In genomic region chr12:9064815-9065606, GRCh38 we compare ENCODE assay signal across 8 cellular contexts. TPM values are rescaled to one million over a fixed set of nuclear protein-coding genes. Genes with fewer than 3 reads are reported as not detected.
DNase-seq lines count a peak whose midpoint lies in the region; ATAC-seq, FAIRE-seq and TF ChIP-seq lines count a peak whose summit lies in the region.

No MANE protein-coding gene starts in this region.

- H3K36me3 Mint-ChIP-seq in dendritic cell treated with granulocyte-macrophage colony-stimulating factor and Interleukin-4, amounts not matched to agents 40 ng/mL and 50 ng/mL, for 4 days (ENCODE audit: low read depth), result peaks cover 28% of the 10 kb centered on the region

- peak overlapping the region; percentile 86 for H3K4me3 Mint-ChIP-seq in dendritic cell treated with granulocyte-macrophage colony-stimulating factor and Interleukin-4, amounts not matched to agents 40 ng/mL and 50 ng/mL, for 4 days

- intact Hi-C loops in dendritic cell treated with granulocyte-macrophage colony-stimulating factor and Interleukin-4, amounts not matched to agents 40 ng/mL and 50 ng/mL, for 4 days (cut with micrococcal nuclease), result no loop called here

- H3K9ac ChIP-seq in NT2/D1 (ENCODE audit: insufficient read length, low read depth), result peak overlapping the region; percentile 99

- H3K27ac Mint-ChIP-seq in dendritic cell treated with granulocyte-macrophage colony-stimulating factor and Interleukin-4, amounts not matched to agents 40 ng/mL and 50 ng/mL, for 4 days, result peak overlapping the region; percentile 87

- WGBS in small intestine, 3 donors, result 14 to 33% (median 27%) methylated on average over 35 to 45 of the region's 45 CpGs

- H3K36me3 ChIP-seq in NT2/D1 (ENCODE audit: insufficient read depth, insufficient read length, low read length) (peaks cover 9% of the 10 kb centered on the region), small intestine (ENCODE audit: control insufficient read depth in 2 of 2, insufficient read depth in 2 of 2, low read length in 2 of 2) (no peaks in the 10 kb centered on the region)

- H3K9me3 ChIP-seq in NT2/D1 (ENCODE audit: insufficient read depth, low read length), result peaks cover 12% of the 10 kb centered on the region; the same call in 1 of the 2 replicates
- peaks cover 1% of the 10 kb centered on the region for H3K9me3 ChIP-seq in small intestine (ENCODE audit: control insufficient read depth, low read depth)

- peak; percentile 41 for DNase-seq in activated CD4-positive, CD25-positive, alpha-beta regulatory T cell treated with anti-CD3 and anti-CD28 coated beads, Interleukin-2, amount 50 U/mL, for 72 hours
- DNase-seq in activated CD4-positive, CD25-positive, alpha-beta regulatory T cell (lab: John Stamatoyannopoulos, UW), result no peak
- DNase-seq in NT2/D1 (ENCODE audit: low read depth, low spot score), result peak; percentile 90
- peak; percentile 89 for DNase-seq in small intestine
- no peak for DNase-seq in H54 (ENCODE audit: insufficient read length, low spot score)

- no peak for ATAC-seq in HG02571 (IDR thresholded peaks at IDR 0.05; ENCODE audit: unreplicated experiment)

- H3K4me3 ChIP-seq in NT2/D1 (ENCODE audit: insufficient read length, low read depth) (peak overlapping the region; percentile 91), small intestine (ENCODE audit: low read depth in 1 of 2, low read length in 2 of 2) (peak overlapping the region; percentile 81 to 82)

- TF ChIP-seq POLR2A in H54 (IDR thresholded peaks at IDR 0.05; ENCODE audit: low read depth, low read length), result no peak

- H3K27me3 ChIP-seq in NT2/D1 (ENCODE audit: insufficient read depth, insufficient read length), result no peaks in the 10 kb centered on the region
- H3K27me3 ChIP-seq in layer of hippocampus (ENCODE audit: control insufficient read depth, insufficient read depth, low read length), result no peaks in the 10 kb centered on the region
- no peaks in the 10 kb centered on the region for H3K27me3 ChIP-seq in small intestine (ENCODE audit: control insufficient read depth in 2 of 2, insufficient read depth in 2 of 2, low read length in 2 of 2)

- H3K27me3 Mint-ChIP-seq in dendritic cell treated with granulocyte-macrophage colony-stimulating factor and Interleukin-4, amounts not matched to agents 40 ng/mL and 50 ng/mL, for 4 days, result peaks cover 11% of the 10 kb centered on the region

- H3K27ac ChIP-seq in layer of hippocampus (ENCODE audit: low read depth, low read length) (peak overlapping the region; percentile 86), small intestine (ENCODE audit: low read depth in 1 of 2, low read length in 1 of 2) (peak overlapping the region; percentile 95 to 98)

- FAIRE-seq in small intestine (lab: Jason Lieb, UNC), result no peak
- no peak for FAIRE-seq in H54 (lab: Jason Lieb, UNC)

- peaks cover 2% of the 10 kb centered on the region for H3K4me1 ChIP-seq in NT2/D1 (ENCODE audit: insufficient read depth, insufficient read length)
- no peaks in the 10 kb centered on the region for H3K4me1 ChIP-seq in small intestine (ENCODE audit: control insufficient read depth in 2 of 2, insufficient read depth in 1 of 2, low read depth in 1 of 2, low read length in 1 of 2)

- no peaks in the 10 kb centered on the region for H3K9me3 Mint-ChIP-seq in dendritic cell treated with granulocyte-macrophage colony-stimulating factor and Interleukin-4, amounts not matched to agents 40 ng/mL and 50 ng/mL, for 4 days

- peaks cover 34% of the 10 kb centered on the region for H3K4me1 Mint-ChIP-seq in dendritic cell treated with granulocyte-macrophage colony-stimulating factor and Interleukin-4, amounts not matched to agents 40 ng/mL and 50 ng/mL, for 4 days (ENCODE audit: low read depth)

RNA-seq across cellular contexts. Expression of gene A2M, which starts 50.7 kb away (rescaled TPM):
- polyA plus RNA-seq in small intestine, result 10 to 100 TPM in 2 of 3 donors, 1 to 10 TPM in 1; 4.7 to 93.5 (median 24.9) TPM

Comparison
In these comparisons a context has a peak if more than half of its experiments do, and no peak if none do; other contexts are left out.
1. DNase-seq: peak in activated CD4-positive, CD25-positive, alpha-beta regulatory T cell treated with anti-CD3 and anti-CD28 coated beads, Interleukin-2, amount 50 U/mL, for 72 hours (single experiment), NT2/D1 (single experiment) and small intestine (single experiment); none in activated CD4-positive, CD25-positive, alpha-beta regulatory T cell (0 of 4) and H54 (single experiment).